2 cellular contexts compared by ENCODE assay signal in genomic region chr13:50125306-50125555, GRCh38.
TF ChIP-seq lines count a peak whose summit lies in the region.

No MANE protein-coding gene starts in this region.

TF ChIP-seq in SK-N-SH, 30 proteins besides CTCF, POLR2A, EP300 and RAD21 (continued from another document):
- TF ChIP-seq REST (IDR thresholded peaks at IDR 0.05; ENCODE audit: low read depth, low read length) (no peak), PBX3 (IDR thresholded peaks at IDR 0.05) (no peak), NRF1 (IDR thresholded peaks at IDR 0.05; ENCODE audit: low read depth, low read length) (no peak), RFX5 (IDR thresholded peaks at IDR 0.05; ENCODE audit: low read length) (no peak), YY1 (IDR thresholded peaks at IDR 0.05; ENCODE audit: low read depth) (no peak), TCF12 (IDR thresholded peaks at IDR 0.05) (no peak), NFIC (IDR thresholded peaks at IDR 0.05; ENCODE audit: borderline replicate concordance) (no peak), GABPA (IDR thresholded peaks at IDR 0.05; ENCODE audit: low read depth) (no peak), USF1 (IDR thresholded peaks at IDR 0.05; ENCODE audit: borderline replicate concordance, low read depth) (no peak), RXRA (IDR thresholded peaks at IDR 0.05; ENCODE audit: borderline replicate concordance, low read depth) (no peak)

TF ChIP-seq in SK-N-SH treated with all-trans-retinoic acid at 6 μM for 48 hours, 23 proteins besides CTCF, POLR2A, EP300 and RAD21 (continued from another document):
- TF ChIP-seq PATZ1 (CRISPR knock-in tag; IDR thresholded peaks at IDR 0.05; ENCODE audit: borderline replicate concordance) (no peak), ESRRG (CRISPR knock-in tag; IDR thresholded peaks at IDR 0.05) (no peak), SNAI2 (CRISPR knock-in tag; IDR thresholded peaks at IDR 0.05) (no peak), TCF4 (CRISPR knock-in tag; IDR thresholded peaks at IDR 0.05; ENCODE audit: borderline replicate concordance) (no peak), CSDC2 (CRISPR knock-in tag; IDR thresholded peaks at IDR 0.05) (no peak), POU6F1 (CRISPR knock-in tag; IDR thresholded peaks at IDR 0.05; ENCODE audit: borderline replicate concordance, low read depth) (no peak), CREB5 (CRISPR knock-in tag; IDR thresholded peaks at IDR 0.05; ENCODE audit: low read depth) (no peak), CSRNP3 (CRISPR knock-in tag; IDR thresholded peaks at IDR 0.05) (no peak), ZFP3 (CRISPR knock-in tag; IDR thresholded peaks at IDR 0.05) (no peak), ARNTL (CRISPR knock-in tag; IDR thresholded peaks at IDR 0.05; ENCODE audit: borderline replicate concordance, low read depth) (no peak), GLIS3 (CRISPR knock-in tag; IDR thresholded peaks at IDR 0.05) (no peak), ISL1 (CRISPR knock-in tag; IDR thresholded peaks at IDR 0.05) (no peak), BACH2 (CRISPR knock-in tag; IDR thresholded peaks at IDR 0.05; ENCODE audit: borderline replicate concordance) (no peak), ZFP30 (CRISPR knock-in tag; IDR thresholded peaks at IDR 0.05) (no peak), ZNF8 (CRISPR knock-in tag; IDR thresholded peaks at IDR 0.05) (no peak)
